Comparison of ENCODE assay signal across 8 cellular contexts in genomic region chr2:8576525-8577157, GRCh38.
A peak's percentile ranks its signal among the peaks of the same experiment; 100 is the strongest.
DNase-seq lines count a peak whose midpoint lies in the region; ATAC-seq and TF ChIP-seq lines count a peak whose summit lies in the region.

No MANE protein-coding gene starts in this region.

- H3K27ac Mint-ChIP-seq in CD4-positive, CD25-positive, alpha-beta regulatory T cell, result peak overlapping the region in 1 of 3 donors; percentile 43

- H3K27ac ChIP-seq in CD4-positive, CD25-positive, alpha-beta regulatory T cell (ENCODE audit: insufficient read depth, low read length, poor library complexity, severe bottlenecking), result no peak overlapping the region
- no peak overlapping the region for H3K27ac ChIP-seq in right lobe of liver

- intact Hi-C loops in right lobe of liver (cut with DNase I), result no loop called here

- no peaks in the 10 kb centered on the region for H3K9me3 ChIP-seq in CD4-positive, CD25-positive, alpha-beta regulatory T cell (ENCODE audit: control insufficient read depth in 2 of 2, low read length in 2 of 2)
- no peaks in the 10 kb centered on the region for H3K9me3 ChIP-seq in right lobe of liver

- peak in 1 of 3 donors; percentile 56 for DNase-seq in CD4-positive, CD25-positive, alpha-beta regulatory T cell
- DNase-seq in H7, result peak; percentile 20
- DNase-seq in activated CD4-positive, CD25-positive, alpha-beta regulatory T cell treated with anti-CD3 and anti-CD28 coated beads, Interleukin-2, amount 50 U/mL, for 72 hours, result peak; percentile 57
- DNase-seq in right lobe of liver, result peak in 2 of 3 donors; percentile 48 to 54
- no peak for DNase-seq in NCI-H524 treated with DMSO at 0.1 percent for 48 hours (lab: John Stamatoyannopoulos, UW)
- no peak for DNase-seq in NCI-H82 (lab: John Stamatoyannopoulos, UW)
- DNase-seq in EL, result no peak
- no peak for DNase-seq in HuH-7.5 (ENCODE audit: low spot score)

- H3K27me3 Mint-ChIP-seq in CD4-positive, CD25-positive, alpha-beta regulatory T cell, result no peaks in the 10 kb centered on the region

- H3K36me3 ChIP-seq in CD4-positive, CD25-positive, alpha-beta regulatory T cell (ENCODE audit: control insufficient read depth, insufficient read depth, low read length), result no peaks in the 10 kb centered on the region
- H3K36me3 ChIP-seq in H7 (replicated peaks; ENCODE audit: control insufficient read depth, insufficient read depth, low read length), result no peaks in the 10 kb centered on the region
- no peaks in the 10 kb centered on the region for H3K36me3 ChIP-seq in right lobe of liver

- no peaks in the 10 kb centered on the region for H3K36me3 Mint-ChIP-seq in CD4-positive, CD25-positive, alpha-beta regulatory T cell

- H3K4me3 Mint-ChIP-seq in CD4-positive, CD25-positive, alpha-beta regulatory T cell, result peak overlapping the region; percentile 58 to 79 (median 59)

- no peak for TF ChIP-seq CTCF in right lobe of liver (IDR thresholded peaks at IDR 0.05)

- H3K4me3 ChIP-seq in CD4-positive, CD25-positive, alpha-beta regulatory T cell (ENCODE audit: low read depth, low read length), result peak overlapping the region; percentile 16
- H3K4me3 ChIP-seq in H7 (ENCODE audit: insufficient read depth, low read depth, low read length) (no peak overlapping the region), right lobe of liver (no peak overlapping the region)

- peaks cover 10 to 34% (median 13%) of the 10 kb centered on the region in 4 donors for H3K4me1 Mint-ChIP-seq in CD4-positive, CD25-positive, alpha-beta regulatory T cell

- H3K27me3 ChIP-seq in CD4-positive, CD25-positive, alpha-beta regulatory T cell (ENCODE audit: control insufficient read depth, insufficient read depth, low read length), result no peaks in the 10 kb centered on the region
- H3K27me3 ChIP-seq in H7 (ENCODE audit: control insufficient read depth, insufficient read depth, low read length) (no peaks in the 10 kb centered on the region), right lobe of liver (no peaks in the 10 kb centered on the region)

- WGBS in right lobe of liver (ENCODE audit: insufficient coverage, low coverage, low lambda C conversion rate, missing lambda C conversion rate), result 45% methylated on average over 9 of the region's 12 CpGs

- TF ChIP-seq POLR2A in right lobe of liver (IDR thresholded peaks at IDR 0.05), result no peak

- no peaks in the 10 kb centered on the region for H3K9me3 Mint-ChIP-seq in CD4-positive, CD25-positive, alpha-beta regulatory T cell

- ATAC-seq in CD4-positive, CD25-positive, alpha-beta regulatory T cell (ENCODE audit: low read depth in 2 of 2), result peak in 1 of 2 donors; percentile 49
- peak in 3 of 4 donors; percentile 37 to 44 (median 43) for ATAC-seq in right lobe of liver

- peaks cover 25% of the 10 kb centered on the region for H3K4me1 ChIP-seq in CD4-positive, CD25-positive, alpha-beta regulatory T cell (ENCODE audit: control insufficient read depth, insufficient read depth, low read length, poor library complexity, severe bottlenecking)
- H3K4me1 ChIP-seq in right lobe of liver, result peaks cover 0 to 4% (median 0%) of the 10 kb centered on the region in 4 donors

Comparison
In these comparisons a context has a peak if more than half of its experiments do, and no peak if none do; other contexts are left out.
1. DNase-seq: peak in H7 (single experiment), activated CD4-positive, CD25-positive, alpha-beta regulatory T cell treated with anti-CD3 and anti-CD28 coated beads, Interleukin-2, amount 50 U/mL, for 72 hours (single experiment) and right lobe of liver (2 of 3); none in NCI-H524 treated with DMSO at 0.1 percent for 48 hours (single experiment), NCI-H82 (single experiment), EL (single experiment) and HuH-7.5 (single experiment).